Comparison of ENCODE assay signal across 1 cellular context in the genomic region with DNA sequence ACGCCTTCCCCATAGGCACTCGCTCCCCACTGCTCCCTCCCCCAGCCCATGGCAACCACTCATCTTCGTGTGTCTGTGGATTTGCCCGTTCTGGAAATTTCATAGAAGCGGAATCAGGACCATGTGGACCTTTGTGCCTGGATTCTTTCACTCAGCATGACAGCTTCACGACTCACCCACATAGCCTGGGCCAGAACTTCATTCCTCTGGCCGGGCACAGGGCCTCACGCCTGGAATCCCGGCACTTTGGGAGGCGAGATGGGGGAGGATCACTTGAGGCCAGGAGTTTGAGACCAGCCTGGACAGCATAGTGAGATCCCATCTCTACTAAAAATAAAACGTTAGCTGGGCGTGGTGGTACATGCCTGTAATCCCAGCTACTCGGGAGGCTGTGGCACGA.
TF ChIP-seq lines count a peak whose summit lies in the region.

No MANE protein-coding gene starts in this region.

TF ChIP-seq in HCT116, 20 proteins besides CTCF, POLR2A, EP300 and RAD21 (continued from another document):
- no peak for TF ChIP-seq ZBTB33 (IDR thresholded peaks at IDR 0.05; ENCODE audit: extremely low read depth, insufficient replicate concordance, low read length)
